Comparison of ENCODE assay signal across 26 cellular contexts in the genomic region with DNA sequence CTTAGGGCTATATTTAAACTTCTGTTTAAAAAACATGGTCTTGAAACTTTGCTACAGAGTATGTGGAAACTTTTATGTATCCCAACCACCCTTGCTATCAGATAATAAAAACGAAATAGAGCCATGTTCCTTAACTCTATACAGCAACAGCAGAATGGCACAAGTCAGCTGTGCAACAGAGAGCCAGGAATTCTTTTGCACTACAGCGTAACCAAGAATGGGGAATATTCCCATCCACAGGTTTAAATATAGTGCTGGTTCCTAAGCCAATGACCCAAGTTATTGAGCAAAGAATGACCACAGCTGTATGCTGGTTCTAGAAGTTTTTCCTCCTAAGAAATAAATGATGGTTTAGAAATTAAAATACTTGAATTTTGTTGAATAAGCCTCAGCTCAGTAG.
"Had no signal": no experiment of that assay in that cellular context is flagged by ENCODE, and none has a peak within 500 bp of the region (broad histone marks: within the 10 kb centered on the region; RNA-seq: fewer than 3 reads in every experiment).

No MANE protein-coding gene starts in this region.

- H3K9me3 Mint-ChIP-seq: activated CD4-positive, alpha-beta T cell treated with anti-CD3 and anti-CD28 coated beads, Interleukin-2, amount 10 ng/mL, durations not matched to agents 7 days and 5 days; activated CD8-positive, alpha-beta T cell treated with anti-CD3 and anti-CD28 coated beads for 36 hours; central memory CD8-positive, alpha-beta T cell; stimulated activated memory B cell treated with anti-CD40 and anti-IgM and Interleukin-4, amounts not matched to agents 10 μg/mL and 1 μg/mL and 100 μg/mL, for 72 hours had no signal

- DNase-seq: activated CD4-positive, alpha-beta T cell treated with anti-CD3 and anti-CD28 coated beads, Interleukin-2, amount 10 ng/mL, durations not matched to agents 7 days and 5 days; activated CD8-positive, alpha-beta memory T cell treated with anti-CD3 and anti-CD28 coated beads, Interleukin-2, amount 10 ng/mL, durations not matched to agents 7 days and 5 days; activated CD8-positive, alpha-beta T cell treated with anti-CD3 and anti-CD28 coated beads for 36 hours; activated gamma-delta T cell treated with Interleukin-2 at 50 U/mL for 16 hours; activated T-cell treated with anti-CD3 and anti-CD28 coated beads for 4 hours; adrenal gland; brain microvascular endothelial cell; effector memory CD4-positive, alpha-beta T cell; kidney; left lung; mammary epithelial cell; midbrain; right cardiac atrium; SK-N-SH; stimulated activated CD4-positive, alpha-beta T cell treated with anti-CD3 and anti-CD28 coated beads, Interleukin-15, amount 100 ng/mL, for 24 hours; stomach; transverse colon had no signal

- H3K27ac ChIP-seq: adrenal gland, ascending aorta, brain microvascular endothelial cell, left lung, prostate gland, skin epidermis, transverse colon, VCaP had no signal

- H3K9me3 ChIP-seq: adrenal gland, ascending aorta, left lung, prostate gland, SK-N-SH, stomach, transverse colon had no signal

- H3K4me1 Mint-ChIP-seq: activated CD4-positive, alpha-beta T cell treated with anti-CD3 and anti-CD28 coated beads, Interleukin-2, amount 10 ng/mL, durations not matched to agents 7 days and 5 days; stimulated activated memory B cell treated with anti-CD40 and anti-IgM and Interleukin-4, amounts not matched to agents 10 μg/mL and 1 μg/mL and 100 μg/mL, for 72 hours had no signal

- H3K4me3 ChIP-seq: adrenal gland, ascending aorta, left lung, prostate gland, skin epidermis, stomach, transverse colon had no signal

- ATAC-seq: activated CD4-positive, CD25-positive, alpha-beta regulatory T cell treated with anti-CD3 and anti-CD28 coated beads, Interleukin-2, amount 50 U/mL, for 24 hours; activated CD8-positive, alpha-beta memory T cell treated with anti-CD3 and anti-CD28 coated beads, Interleukin-2, amount 10 ng/mL, durations not matched to agents 7 days and 5 days; activated CD8-positive, alpha-beta T cell treated with anti-CD3 and anti-CD28 coated beads for 36 hours; esophagus mucosa; left lung; stimulated activated memory B cell treated with anti-CD40 and anti-IgM and Interleukin-4, amounts not matched to agents 10 μg/mL and 1 μg/mL and 100 μg/mL, for 72 hours had no signal

- H3K4me3 Mint-ChIP-seq: activated CD4-positive, alpha-beta T cell treated with anti-CD3 and anti-CD28 coated beads, Interleukin-2, amount 10 ng/mL, durations not matched to agents 7 days and 5 days; activated CD8-positive, alpha-beta memory T cell treated with anti-CD3 and anti-CD28 coated beads, Interleukin-2, amount 10 ng/mL, durations not matched to agents 7 days and 5 days; activated CD8-positive, alpha-beta T cell treated with anti-CD3 and anti-CD28 coated beads for 36 hours; activated naive CD8-positive, alpha-beta T cell; central memory CD8-positive, alpha-beta T cell; stimulated activated memory B cell treated with anti-CD40 and anti-IgM and Interleukin-4, amounts not matched to agents 10 μg/mL and 1 μg/mL and 100 μg/mL, for 72 hours had no signal

- H3K27ac Mint-ChIP-seq: activated CD4-positive, alpha-beta T cell treated with anti-CD3 and anti-CD28 coated beads, Interleukin-2, amount 10 ng/mL, durations not matched to agents 7 days and 5 days; activated CD8-positive, alpha-beta memory T cell treated with anti-CD3 and anti-CD28 coated beads, Interleukin-2, amount 10 ng/mL, durations not matched to agents 7 days and 5 days; activated naive CD8-positive, alpha-beta T cell; stimulated activated memory B cell treated with anti-CD40 and anti-IgM and Interleukin-4, amounts not matched to agents 10 μg/mL and 1 μg/mL and 100 μg/mL, for 72 hours had no signal

- H3K27me3 ChIP-seq: adrenal gland, ascending aorta, brain microvascular endothelial cell, left lung, stomach, transverse colon had no signal

- H3K4me1 ChIP-seq: adrenal gland, ascending aorta, left lung, prostate gland, transverse colon had no signal

- H3K27me3 Mint-ChIP-seq: activated CD4-positive, alpha-beta T cell treated with anti-CD3 and anti-CD28 coated beads, Interleukin-2, amount 10 ng/mL, durations not matched to agents 7 days and 5 days; activated CD8-positive, alpha-beta memory T cell treated with anti-CD3 and anti-CD28 coated beads, Interleukin-2, amount 10 ng/mL, durations not matched to agents 7 days and 5 days; activated CD8-positive, alpha-beta T cell treated with anti-CD3 and anti-CD28 coated beads for 36 hours; activated naive CD8-positive, alpha-beta T cell; central memory CD8-positive, alpha-beta T cell; stimulated activated memory B cell treated with anti-CD40 and anti-IgM and Interleukin-4, amounts not matched to agents 10 μg/mL and 1 μg/mL and 100 μg/mL, for 72 hours had no signal
